Comparison of ENCODE assay signal across 21 cellular contexts in genomic region chr10:87931836-87932230, GRCh38.
DNase-seq lines count a peak whose midpoint lies in the region; ATAC-seq and TF ChIP-seq lines count a peak whose summit lies in the region.
"Had no signal": no experiment of that assay in that cellular context is flagged by ENCODE, and none has a peak within 500 bp of the region (broad histone marks: within the 10 kb centered on the region; RNA-seq: fewer than 3 reads in every experiment).

No MANE protein-coding gene starts in this region.

- H3K36me3 ChIP-seq in CD8-positive, alpha-beta T cell (ENCODE audit: insufficient read depth, low read length): no peaks in the 10 kb centered on the region
- H3K36me3 ChIP-seq in SK-N-SH (replicated peaks in 1 of 2; ENCODE audit: control insufficient read depth in 1 of 2, insufficient read depth in 2 of 2, low read length in 1 of 2): peaks cover 17 to 37% of the 10 kb centered on the region in 2 experiments
- H3K36me3 ChIP-seq: prostate gland had no signal

- H3K27me3 Mint-ChIP-seq in CD8-positive, alpha-beta T cell (ENCODE audit: low read depth): no peaks in the 10 kb centered on the region
- H3K27me3 Mint-ChIP-seq in HFFc6 (ENCODE audit: insufficient read depth): no peaks in the 10 kb centered on the region; the same call in none of the 2 replicates
- H3K27me3 Mint-ChIP-seq: activated B cell treated with CpG ODN at 0.5 μM for 24 hours, T-cell had no signal

- no peak overlapping the region for H2AFZ ChIP-seq in SK-N-SH (ENCODE audit: low read depth)

- CTCF ChIA-PET in CD8-positive, alpha-beta T cell (lab: Charles Lee): interaction anchor here (1.3 kb wide), 1 partner anchor 457 kb away, joined by 3 read pairs; no protein-coding TSS in a partner anchor
- CTCF ChIA-PET in SK-N-SH (lab: Yijun Ruan, JAX): no interaction called here

- no peak for TF ChIP-seq CTCF in CD8-positive, alpha-beta T cell (IDR thresholded peaks at IDR 0.05)
- TF ChIP-seq CTCF in HFFc6 (IDR thresholded peaks at IDR 0.05): no peak
- TF ChIP-seq CTCF in SK-N-SH (IDR thresholded peaks at IDR 0.05): no peak

- peak overlapping the region; percentile 44; the same call in 1 of the 2 replicates for H3K9ac ChIP-seq in SK-N-SH

- peaks cover 47% of the 10 kb centered on the region for H3K36me3 Mint-ChIP-seq in CD8-positive, alpha-beta T cell
- H3K36me3 Mint-ChIP-seq in HFFc6 (ENCODE audit: low read depth): peaks cover 38% of the 10 kb centered on the region

- peaks cover 71% of the 10 kb centered on the region for H3K4me1 Mint-ChIP-seq in CD8-positive, alpha-beta T cell (ENCODE audit: low read depth)
- H3K4me1 Mint-ChIP-seq in HFFc6 (ENCODE audit: low read depth): peaks cover 80% of the 10 kb centered on the region

- intact Hi-C loops in CD8-positive, alpha-beta T cell (cut with DNase I, micrococcal nuclease): no loop called here

- H4K20me1 ChIP-seq in SK-N-SH (ENCODE audit: insufficient read depth): peaks cover 28% of the 10 kb centered on the region; the same call in 1 of the 2 replicates

- no peaks in the 10 kb centered on the region for H3K27me3 ChIP-seq in CD8-positive, alpha-beta T cell (ENCODE audit: insufficient read depth, low read length)
- no peaks in the 10 kb centered on the region for H3K27me3 ChIP-seq in SK-N-SH (ENCODE audit: insufficient read depth)
- H3K27me3 ChIP-seq: BE2C, heart right ventricle, testis had no signal

- no peak overlapping the region for H3K4me3 Mint-ChIP-seq in CD8-positive, alpha-beta T cell
- H3K4me3 Mint-ChIP-seq in HFFc6: peak overlapping the region; percentile 51; the same call in 1 of the 2 replicates
- H3K4me3 Mint-ChIP-seq: activated B cell treated with CpG ODN at 0.5 μM for 24 hours, T-cell had no signal

- peaks cover 38% of the 10 kb centered on the region for H3F3A ChIP-seq in SK-N-SH (replicated peaks; ENCODE audit: insufficient read depth)

- peak overlapping the region; percentile 58; the same call in 1 of the 2 replicates for H3K4me2 ChIP-seq in SK-N-SH

- DNase-seq in CD8-positive, alpha-beta T cell: no peak
- peak; percentile 56 for DNase-seq in HFFc6
- no peak for DNase-seq in SK-N-SH
- peak; percentile 15 for DNase-seq in glomerular visceral epithelial cell (ENCODE audit: extremely low spot score)
- DNase-seq in NOMO-1 treated with DMSO at 0.1 percent for 48 hours (lab: John Stamatoyannopoulos, UW; ENCODE audit: unreplicated experiment): no peak
- DNase-seq in NK-92 (lab: John Stamatoyannopoulos, UW; ENCODE audit: unreplicated experiment): no peak
- DNase-seq in HUDEP-2 (lab: John Stamatoyannopoulos, UW; ENCODE audit: unreplicated experiment in 76 of 76): no peak
- DNase-seq: activated B cell treated with CpG ODN at 0.5 μM for 24 hours; activated naive CD4-positive, alpha-beta T cell treated with anti-CD3 and anti-CD28 coated beads, Interleukin-2, amount 50 U/mL, for 16 hours; BE2C; heart right ventricle; KBM-7; left colon; NCI-H1436; NCI-H446 treated with DMSO at 0.1 percent for 48 hours; stimulated activated CD4-positive, alpha-beta T cell treated with anti-CD3 and anti-CD28 coated beads, Interleukin-15, amount 100 ng/mL, for 24 hours; T-cell; testis had no signal

- peaks cover 72% of the 10 kb centered on the region for H3K79me2 ChIP-seq in SK-N-SH (ENCODE audit: insufficient read depth)

- no peak for ATAC-seq in CD8-positive, alpha-beta T cell
- ATAC-seq in HG03457 (IDR thresholded peaks at IDR 0.05; ENCODE audit: unreplicated experiment): no peak
- ATAC-seq: heart right ventricle, left colon, Panc1, T-cell had no signal

- no peaks in the 10 kb centered on the region for H3K9me3 Mint-ChIP-seq in CD8-positive, alpha-beta T cell
- H3K9me3 Mint-ChIP-seq in HFFc6: no peaks in the 10 kb centered on the region
- H3K9me3 Mint-ChIP-seq: activated B cell treated with CpG ODN at 0.5 μM for 24 hours, T-cell had no signal

- H3K9me2 ChIP-seq in SK-N-SH: no peaks in the 10 kb centered on the region

- peak overlapping the region; percentile 38 for H3K27ac Mint-ChIP-seq in CD8-positive, alpha-beta T cell
- peak overlapping the region; percentile 72 for H3K27ac Mint-ChIP-seq in HFFc6
- H3K27ac Mint-ChIP-seq: activated B cell treated with CpG ODN at 0.5 μM for 24 hours had no signal

- no peak overlapping the region for H3K4me3 ChIP-seq in CD8-positive, alpha-beta T cell (ENCODE audit: low read depth, low read length)
- no peak overlapping the region; a peak in 1 of 4 replicates for H3K4me3 ChIP-seq in SK-N-SH (ENCODE audit: low read depth in 2 of 2, low read length in 1 of 2)
- H3K4me3 ChIP-seq: heart right ventricle, prostate gland, testis had no signal

- peaks cover 29% of the 10 kb centered on the region for H3K4me1 ChIP-seq in CD8-positive, alpha-beta T cell (ENCODE audit: insufficient read depth, low read length)
- H3K4me1 ChIP-seq in SK-N-SH (ENCODE audit: control insufficient read depth in 1 of 2, insufficient read depth in 2 of 2, low read depth in 1 of 2, low read length in 1 of 2): peaks cover 8 to 47% of the 10 kb centered on the region in 2 experiments; a peak in 2 of 4 replicates
- H3K4me1 ChIP-seq: testis had no signal

- no peak overlapping the region for H3K27ac ChIP-seq in CD8-positive, alpha-beta T cell (ENCODE audit: low read depth, low read length)
- peak overlapping the region; percentile 55 to 91 for H3K27ac ChIP-seq in SK-N-SH (ENCODE audit: low read depth in 2 of 2, low read length in 1 of 2)
- H3K27ac ChIP-seq: prostate gland, testis had no signal

- TF ChIP-seq RAD21 in SK-N-SH (IDR thresholded peaks at IDR 0.05; ENCODE audit: low read length): no peak

- TF ChIP-seq EP300 in SK-N-SH (IDR thresholded peaks at IDR 0.05; ENCODE audit: borderline replicate concordance in 1 of 2, low read depth in 1 of 2, low read length in 1 of 2): peak; percentile 74 to 80; a peak in 3 of 4 replicates

- no peaks in the 10 kb centered on the region for H3K9me3 ChIP-seq in CD8-positive, alpha-beta T cell (ENCODE audit: low read length)
- H3K9me3 ChIP-seq in SK-N-SH: no peaks in the 10 kb centered on the region
- H3K9me3 ChIP-seq: BE2C, heart right ventricle, prostate gland, testis had no signal

- POLR2A ChIA-PET in CD8-positive, alpha-beta T cell (lab: Charles Lee): no interaction called here
- POLR2A ChIA-PET in SK-N-SH (lab: Yijun Ruan, JAX): no interaction called here

TF ChIP-seq in SK-N-SH, 30 proteins besides CTCF, POLR2A, EP300 and RAD21 (continues in another document):
- TF ChIP-seq RCOR1 (IDR thresholded peaks at IDR 0.05; ENCODE audit: low read length) (no peak), YY1 (IDR thresholded peaks at IDR 0.05; ENCODE audit: low read depth) (0 out of 2 replicates have a peak, but pooled peaks have one; percentile 20), PBX3 (IDR thresholded peaks at IDR 0.05) (peak; percentile 96), ELF1 (IDR thresholded peaks at IDR 0.05) (no peak), NRF1 (IDR thresholded peaks at IDR 0.05; ENCODE audit: low read depth, low read length) (no peak), TAF1 (IDR thresholded peaks at IDR 0.05; ENCODE audit: borderline replicate concordance, low read depth, low read length) (no peak), JUND (IDR thresholded peaks at IDR 0.05) (peak; percentile 92), IRF3 (IDR thresholded peaks at IDR 0.05; ENCODE audit: low read depth, low read length) (no peak), GABPA (IDR thresholded peaks at IDR 0.05; ENCODE audit: low read depth) (no peak)
- TF ChIP-seq, protein P1, sequence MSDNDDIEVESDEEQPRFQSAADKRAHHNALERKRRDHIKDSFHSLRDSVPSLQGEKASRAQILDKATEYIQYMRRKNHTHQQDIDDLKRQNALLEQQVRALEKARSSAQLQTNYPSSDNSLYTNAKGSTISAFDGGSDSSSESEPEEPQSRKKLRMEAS (IDR thresholded peaks at IDR 0.05; ENCODE audit: low read depth): no peak
- TF ChIP-seq, protein P2, sequence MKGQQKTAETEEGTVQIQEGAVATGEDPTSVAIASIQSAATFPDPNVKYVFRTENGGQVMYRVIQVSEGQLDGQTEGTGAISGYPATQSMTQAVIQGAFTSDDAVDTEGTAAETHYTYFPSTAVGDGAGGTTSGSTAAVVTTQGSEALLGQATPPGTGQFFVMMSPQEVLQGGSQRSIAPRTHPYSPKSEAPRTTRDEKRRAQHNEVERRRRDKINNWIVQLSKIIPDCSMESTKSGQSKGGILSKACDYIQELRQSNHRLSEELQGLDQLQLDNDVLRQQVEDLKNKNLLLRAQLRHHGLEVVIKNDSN (IDR thresholded peaks at IDR 0.05; ENCODE audit: borderline replicate concordance, low read depth): no peak
- TF ChIP-seq, protein P3, sequence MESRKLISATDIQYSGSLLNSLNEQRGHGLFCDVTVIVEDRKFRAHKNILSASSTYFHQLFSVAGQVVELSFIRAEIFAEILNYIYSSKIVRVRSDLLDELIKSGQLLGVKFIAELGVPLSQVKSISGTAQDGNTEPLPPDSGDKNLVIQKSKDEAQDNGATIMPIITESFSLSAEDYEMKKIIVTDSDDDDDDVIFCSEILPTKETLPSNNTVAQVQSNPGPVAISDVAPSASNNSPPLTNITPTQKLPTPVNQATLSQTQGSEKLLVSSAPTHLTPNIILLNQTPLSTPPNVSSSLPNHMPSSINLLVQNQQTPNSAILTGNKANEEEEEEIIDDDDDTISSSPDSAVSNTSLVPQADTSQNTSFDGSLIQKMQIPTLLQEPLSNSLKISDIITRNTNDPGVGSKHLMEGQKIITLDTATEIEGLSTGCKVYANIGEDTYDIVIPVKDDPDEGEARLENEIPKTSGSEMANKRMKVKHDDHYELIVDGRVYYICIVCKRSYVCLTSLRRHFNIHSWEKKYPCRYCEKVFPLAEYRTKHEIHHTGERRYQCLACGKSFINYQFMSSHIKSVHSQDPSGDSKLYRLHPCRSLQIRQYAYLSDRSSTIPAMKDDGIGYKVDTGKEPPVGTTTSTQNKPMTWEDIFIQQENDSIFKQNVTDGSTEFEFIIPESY (IDR thresholded peaks at IDR 0.05; ENCODE audit: borderline replicate concordance, low read depth): no peak

Comparison
In these comparisons a context has a peak if more than half of its experiments do, and no peak if none do; other contexts are left out.
1. DNase-seq: peak in HFFc6 (single experiment) and glomerular visceral epithelial cell (single experiment); none in CD8-positive, alpha-beta T cell (0 of 7), SK-N-SH (single experiment), NOMO-1 treated with DMSO at 0.1 percent for 48 hours (single experiment), NK-92 (single experiment) and HUDEP-2 (0 of 76).